Comparison of ENCODE assay signal across 8 cellular contexts in genomic region chr5:154189256-154189818, GRCh38. TPM values are rescaled to one million over a fixed set of nuclear protein-coding genes. Genes with fewer than 3 reads are reported as not detected.
DNase-seq lines count a peak whose midpoint lies in the region; ATAC-seq and TF ChIP-seq lines count a peak whose summit lies in the region.

No MANE protein-coding gene starts in this region.

- intact Hi-C loops in left lung (cut with DNase I) (no loop called here), testis (cut with DNase I; ENCODE audit: low total_unique reads) (loop anchor here (10.0 kb wide), 1 partner anchor 215 kb away; no protein-coding TSS in a partner anchor)

- H3K9me3 ChIP-seq in left lung: no peaks in the 10 kb centered on the region
- no peaks in the 10 kb centered on the region for H3K9me3 ChIP-seq in testis

- H3K4me1 ChIP-seq in left lung (peaks cover 18 to 32% of the 10 kb centered on the region in 2 donors), testis (peaks cover 23% of the 10 kb centered on the region)

- H3K4me1 Mint-ChIP-seq in activated T-cell treated with anti-CD3 and anti-CD28 coated beads, Interleukin-2, amount 50 U/mL, for 24 hours (ENCODE audit: low read depth): peaks cover 38% of the 10 kb centered on the region

- 3% methylated on average over 10 to 25 of the region's 25 CpGs for WGBS in testis, 2 donors

- H3K36me3 ChIP-seq in left lung (no peaks in the 10 kb centered on the region), testis (ENCODE audit: low read depth, missing control alignments) (no peaks in the 10 kb centered on the region)

- TF ChIP-seq POLR2A in testis (IDR thresholded peaks at IDR 0.05): no peak

- no peak for TF ChIP-seq CTCF in astrocyte of the spinal cord (IDR thresholded peaks at IDR 0.05; ENCODE audit: low read depth, low read length)
- TF ChIP-seq CTCF in left lung (IDR thresholded peaks at IDR 0.05): no peak
- no peak for TF ChIP-seq CTCF in testis (IDR thresholded peaks at IDR 0.05)

- H3K9me3 Mint-ChIP-seq in activated T-cell treated with anti-CD3 and anti-CD28 coated beads, Interleukin-2, amount 50 U/mL, for 24 hours: no peaks in the 10 kb centered on the region

- H3K4me3 Mint-ChIP-seq in activated T-cell treated with anti-CD3 and anti-CD28 coated beads, Interleukin-2, amount 50 U/mL, for 24 hours: peak overlapping the region; percentile 80

- ATAC-seq in HG03196 (IDR thresholded peaks at IDR 0.05; ENCODE audit: unreplicated experiment) (peak; percentile 10), left lung (peak; percentile 42)

- peak overlapping the region; percentile 72 for H3K27ac Mint-ChIP-seq in activated T-cell treated with anti-CD3 and anti-CD28 coated beads, Interleukin-2, amount 50 U/mL, for 24 hours

- DNase-seq in activated T-cell treated with anti-CD3 and anti-CD28 coated beads, Interleukin-2, amount 50 U/mL, for 24 hours: no peak
- no peak for DNase-seq in activated T-cell treated with anti-CD3 and anti-CD28 coated beads, Interleukin-2, amount 50 U/mL, for 1 hour
- peak; percentile 24 for DNase-seq in astrocyte of the spinal cord (ENCODE audit: low read depth, low spot score)
- peak in 1 of 2 donors; percentile 83 for DNase-seq in left lung
- DNase-seq in testis: peak; percentile 28
- no peak for DNase-seq in NCI-H446 (lab: John Stamatoyannopoulos, UW)
- no peak for DNase-seq in NCI-H1048 (lab: John Stamatoyannopoulos, UW)

- peaks cover 0 to 11% of the 10 kb centered on the region in 2 donors for H3K27me3 ChIP-seq in left lung
- no peaks in the 10 kb centered on the region for H3K27me3 ChIP-seq in testis

- peaks cover 8% of the 10 kb centered on the region for H3K27me3 Mint-ChIP-seq in activated T-cell treated with anti-CD3 and anti-CD28 coated beads, Interleukin-2, amount 50 U/mL, for 24 hours

- in situ Hi-C loops in astrocyte of the spinal cord (cut with HindIII; ENCODE audit: low sequenced_read_pairs): no loop called here

- H3K4me3 ChIP-seq in astrocyte of the spinal cord (ENCODE audit: low read depth, low read length): peak overlapping the region; percentile 87
- H3K4me3 ChIP-seq in left lung: peak overlapping the region; percentile 84 to 97
- H3K4me3 ChIP-seq in testis: peak overlapping the region; percentile 67 to 94

- no peak overlapping the region for H3K27ac ChIP-seq in left lung
- no peak overlapping the region for H3K27ac ChIP-seq in testis

- H3K36me3 Mint-ChIP-seq in activated T-cell treated with anti-CD3 and anti-CD28 coated beads, Interleukin-2, amount 50 U/mL, for 24 hours (ENCODE audit: low read depth): peaks cover 19% of the 10 kb centered on the region

RNA-seq across cellular contexts. Expression of gene GALNT10, which starts 1.2 kb away (rescaled TPM):
- 100 to 1,000 TPM in 1 of 2 donors, 10 to 100 TPM in 1; 65.3 to 117 TPM for total RNA-seq in left lung
- total RNA-seq in testis: 10 to 100 TPM; 17.2 to 19.3 TPM
- polyA plus RNA-seq in testis (ENCODE audit: insufficient read depth, low read depth, low replicate concordance): 15.7 TPM

Comparison
In these comparisons a context has a peak if more than half of its experiments do, and no peak if none do; other contexts are left out.
1. DNase-seq: peak in astrocyte of the spinal cord (single experiment) and testis (single experiment); none in activated T-cell treated with anti-CD3 and anti-CD28 coated beads, Interleukin-2, amount 50 U/mL, for 24 hours (single experiment), activated T-cell treated with anti-CD3 and anti-CD28 coated beads, Interleukin-2, amount 50 U/mL, for 1 hour (single experiment), NCI-H446 (0 of 2) and NCI-H1048 (single experiment).
2. Peak in every context shown above with its lines, with median percentiles within 50 percentile points of each other: H3K4me3 ChIP-seq.